ENCODE assay signal across 12 cellular contexts in the genomic region with DNA sequence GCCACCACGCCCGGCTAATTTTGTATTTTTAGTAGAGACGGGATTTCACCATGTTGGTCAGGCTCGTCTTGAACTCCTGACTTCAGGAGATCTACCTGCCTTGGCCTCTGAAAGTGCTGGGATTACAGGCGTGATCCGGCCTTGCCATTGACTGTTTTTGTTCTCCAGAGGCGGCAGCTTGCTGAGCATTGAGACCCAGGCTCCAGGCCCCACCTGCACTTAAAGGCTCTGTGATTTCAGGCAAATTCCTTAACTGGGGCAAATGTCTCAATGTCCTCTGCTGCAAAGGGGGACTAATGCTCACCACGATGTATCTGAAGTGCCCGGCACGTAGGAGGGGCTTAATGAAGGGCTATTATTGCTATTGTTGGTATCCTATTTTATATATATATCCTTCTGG. TPM values are rescaled to one million over a fixed set of nuclear protein-coding genes. Genes with fewer than 3 reads are reported as not detected.
A peak's percentile ranks its signal among the peaks of the same experiment; 100 is the strongest.
DNase-seq lines count a peak whose midpoint lies in the region; ATAC-seq and TF ChIP-seq lines count a peak whose summit lies in the region.
"Had no signal": no experiment of that assay in that cellular context is flagged by ENCODE, and none has a peak within 500 bp of the region (broad histone marks: within the 10 kb centered on the region; RNA-seq: fewer than 3 reads in every experiment).

No MANE protein-coding gene starts in this region.

- peaks cover 57% of the 10 kb centered on the region for H3K4me1 Mint-ChIP-seq in activated T-cell treated with anti-CD3 and anti-CD28 coated beads, Interleukin-2, amount 50 U/mL, for 24 hours (ENCODE audit: low read depth)
- peaks cover 71% of the 10 kb centered on the region for H3K4me1 Mint-ChIP-seq in chondrocyte (ENCODE audit: low read depth)
- H3K4me1 Mint-ChIP-seq in naive thymus-derived CD4-positive, alpha-beta T cell = peaks cover 33 to 83% (median 58%) of the 10 kb centered on the region in 7 donors

- H3K4me3 Mint-ChIP-seq in activated T-cell treated with anti-CD3 and anti-CD28 coated beads, Interleukin-2, amount 50 U/mL, for 24 hours = peak overlapping the region; percentile 71
- no peak overlapping the region for H3K4me3 Mint-ChIP-seq in chondrocyte (ENCODE audit: unreplicated experiment)
- peak overlapping the region in 9 of 10 donors; percentile 78 to 93 (median 84) for H3K4me3 Mint-ChIP-seq in naive thymus-derived CD4-positive, alpha-beta T cell

- POLR2A ChIA-PET in naive thymus-derived CD4-positive, alpha-beta T cell (lab: Charles Lee) = interaction anchor here (1.3 to 11.1 kb wide), 8 partner anchors 10 to 41 kb away, joined by 4 to 169 read pairs (median 20); a partner anchor contains a TSS

- peaks cover 18 to 46% of the 10 kb centered on the region in 2 donors for H3K4me1 ChIP-seq in naive thymus-derived CD4-positive, alpha-beta T cell (ENCODE audit: control insufficient read depth in 2 of 2, insufficient read depth in 2 of 2, low read length in 2 of 2)

- H3K4me3 ChIP-seq in naive thymus-derived CD4-positive, alpha-beta T cell (ENCODE audit: low read length) = no peak overlapping the region

- no peak overlapping the region for H3K27ac Mint-ChIP-seq in activated T-cell treated with anti-CD3 and anti-CD28 coated beads, Interleukin-2, amount 50 U/mL, for 24 hours
- peak overlapping the region; percentile 99 for H3K27ac Mint-ChIP-seq in chondrocyte (ENCODE audit: unreplicated experiment)
- peak overlapping the region in 8 of 9 donors; percentile 82 to 97 (median 92) for H3K27ac Mint-ChIP-seq in naive thymus-derived CD4-positive, alpha-beta T cell

- no peaks in the 10 kb centered on the region for H3K36me3 ChIP-seq in naive thymus-derived CD4-positive, alpha-beta T cell (ENCODE audit: control insufficient read depth in 2 of 3, insufficient read depth in 3 of 3, low read length in 3 of 3)

- H3K9me3 ChIP-seq in naive thymus-derived CD4-positive, alpha-beta T cell (ENCODE audit: control insufficient read depth in 2 of 3, low read length in 3 of 3) = no peaks in the 10 kb centered on the region

- intact Hi-C loops in naive thymus-derived CD4-positive, alpha-beta T cell (cut with micrococcal nuclease) = loop anchor here in 1 of 2 donors (5.0 kb wide), 1 partner anchor 61 kb away; no protein-coding TSS in a partner anchor

- no peak for TF ChIP-seq CTCF in chondrocyte (IDR thresholded peaks at IDR 0.05)

- CTCF ChIA-PET in naive thymus-derived CD4-positive, alpha-beta T cell (lab: Charles Lee) = interaction anchor here (0.6 to 3.5 kb wide), 5 partner anchors 12 to 502 kb away, joined by 3 to 22 read pairs (median 6); a partner anchor contains a TSS

- no peaks in the 10 kb centered on the region for H3K9me3 Mint-ChIP-seq in activated T-cell treated with anti-CD3 and anti-CD28 coated beads, Interleukin-2, amount 50 U/mL, for 24 hours
- no peaks in the 10 kb centered on the region for H3K9me3 Mint-ChIP-seq in chondrocyte (ENCODE audit: low read depth)
- no peaks in the 10 kb centered on the region for H3K9me3 Mint-ChIP-seq in naive thymus-derived CD4-positive, alpha-beta T cell
- H3K9me3 Mint-ChIP-seq: activated naive CD4-positive, alpha-beta T cell treated with anti-CD3 and anti-CD28 coated beads, Interleukin-2, amount 50 U/mL, for 72 hours; memory B cell had no signal

- DNase-seq in activated T-cell treated with anti-CD3 and anti-CD28 coated beads, Interleukin-2, amount 50 U/mL, for 24 hours = no peak
- DNase-seq in activated T-cell treated with anti-CD3 and anti-CD28 coated beads for 4 hours (no peak), chondrocyte (ENCODE audit: low spot score) (no peak), NCI-H69 (lab: John Stamatoyannopoulos, UW) (no peak)
- no peak for DNase-seq in naive thymus-derived CD4-positive, alpha-beta T cell
- no peak for DNase-seq in activated CD4-positive, CD25-positive, alpha-beta regulatory T cell (lab: John Stamatoyannopoulos, UW)
- DNase-seq: stimulated activated CD4-positive, alpha-beta T cell treated with anti-CD3 and anti-CD28 coated beads, Interleukin-2, amount 100 ng/mL, for 24 hours had no signal

- H3K36me3 Mint-ChIP-seq in activated T-cell treated with anti-CD3 and anti-CD28 coated beads, Interleukin-2, amount 50 U/mL, for 24 hours (ENCODE audit: low read depth) = no peaks in the 10 kb centered on the region
- no peaks in the 10 kb centered on the region for H3K36me3 Mint-ChIP-seq in chondrocyte (ENCODE audit: low read depth)
- peaks cover 0 to 1% (median 0%) of the 10 kb centered on the region in 5 donors for H3K36me3 Mint-ChIP-seq in naive thymus-derived CD4-positive, alpha-beta T cell
- H3K36me3 Mint-ChIP-seq: activated naive CD4-positive, alpha-beta T cell treated with anti-CD3 and anti-CD28 coated beads, Interleukin-2, amount 50 U/mL, for 72 hours; memory B cell had no signal

- H3K27me3 ChIP-seq in naive thymus-derived CD4-positive, alpha-beta T cell (ENCODE audit: control insufficient read depth in 2 of 2, insufficient read depth in 2 of 2, low read length in 2 of 2) = no peaks in the 10 kb centered on the region

- ATAC-seq in naive thymus-derived CD4-positive, alpha-beta T cell = no peak
- no peak for ATAC-seq in HG03139 (IDR thresholded peaks at IDR 0.05; ENCODE audit: unreplicated experiment)
- ATAC-seq: Panc1 had no signal

- no peaks in the 10 kb centered on the region for H3K27me3 Mint-ChIP-seq in activated T-cell treated with anti-CD3 and anti-CD28 coated beads, Interleukin-2, amount 50 U/mL, for 24 hours
- H3K27me3 Mint-ChIP-seq in chondrocyte (ENCODE audit: low read depth) = no peaks in the 10 kb centered on the region
- no peaks in the 10 kb centered on the region for H3K27me3 Mint-ChIP-seq in naive thymus-derived CD4-positive, alpha-beta T cell
- H3K27me3 Mint-ChIP-seq: memory B cell had no signal

- peak overlapping the region; percentile 85 for H3K27ac ChIP-seq in naive thymus-derived CD4-positive, alpha-beta T cell (ENCODE audit: low read depth, low read length)
- peak overlapping the region; percentile 77 for H3K27ac ChIP-seq in temporal lobe (ENCODE audit: low read depth, low read length)

RNA-seq across cellular contexts. Expression of a gene that starts 29.0 kb away (rescaled TPM):
- 40.3 to 74.4 TPM (median 66.8 TPM) in 3 replicates for total RNA-seq in chondrocyte
- total RNA-seq in naive thymus-derived CD4-positive, alpha-beta T cell = 10 to 100 TPM; 55.2 to 88.7 (median 59.1) TPM
- polyA plus RNA-seq in naive thymus-derived CD4-positive, alpha-beta T cell = 10 to 100 TPM; 23.9 to 50.5 TPM
- 27.0 TPM for total RNA-seq in temporal lobe

RNA-seq across cellular contexts. Expression of a gene that starts 41.0 kb away (rescaled TPM):
- total RNA-seq in chondrocyte (12.1 to 16.5 TPM (median 13.6 TPM) in 3 replicates), temporal lobe (32.5 TPM)
- 1 to 10 TPM; 1.3 to 5.1 (median 2.9) TPM for total RNA-seq in naive thymus-derived CD4-positive, alpha-beta T cell
- polyA plus RNA-seq in naive thymus-derived CD4-positive, alpha-beta T cell = 1 to 10 TPM; 2.2 to 3.4 TPM

RNA-seq across cellular contexts. Expression of a gene that starts 41.2 kb away (rescaled TPM):
- total RNA-seq in chondrocyte = 4.0 to 11.1 TPM (median 4.7 TPM) in 3 replicates
- total RNA-seq in naive thymus-derived CD4-positive, alpha-beta T cell = 10 to 100 TPM; 11.6 to 32.1 (median 26.8) TPM
- polyA plus RNA-seq in naive thymus-derived CD4-positive, alpha-beta T cell = 10 to 100 TPM; 11.4 to 17.5 TPM
- 3.4 TPM for total RNA-seq in temporal lobe
